11 cellular contexts compared by ENCODE assay signal in the genomic region with DNA sequence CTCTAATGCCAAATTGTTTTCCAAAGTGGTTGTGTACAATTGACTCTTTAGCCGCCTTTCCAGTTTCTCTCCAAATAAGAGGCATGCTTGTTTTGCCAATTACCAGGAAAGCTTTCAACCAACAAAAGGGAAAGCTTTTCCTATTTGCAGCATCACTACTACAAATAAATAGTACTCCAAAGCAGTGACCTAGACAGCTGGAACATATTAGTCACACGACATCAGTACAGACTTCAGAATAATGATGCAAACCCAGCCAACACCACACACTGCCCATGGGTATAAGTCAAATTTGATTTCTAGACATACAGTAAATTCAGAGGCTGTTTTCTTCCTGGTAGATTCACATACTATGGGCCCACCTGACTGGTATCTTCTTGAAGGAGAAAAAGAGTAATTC. TPM values are rescaled to one million over a fixed set of nuclear protein-coding genes. Genes with fewer than 3 reads are reported as not detected.
A peak's percentile ranks its signal among the peaks of the same experiment; 100 is the strongest.
DNase-seq lines count a peak whose midpoint lies in the region; ATAC-seq and TF ChIP-seq lines count a peak whose summit lies in the region.
"Had no signal": no experiment of that assay in that cellular context is flagged by ENCODE, and none has a peak within 500 bp of the region (broad histone marks: within the 10 kb centered on the region; RNA-seq: fewer than 3 reads in every experiment).

No MANE protein-coding gene starts in this region.

- H3K9me3 Mint-ChIP-seq in glutamatergic neuron (ENCODE audit: unreplicated experiment) = peaks cover 5% of the 10 kb centered on the region
- H3K9me3 Mint-ChIP-seq in Calu3 (ENCODE audit: low read depth, unreplicated experiment) = no peaks in the 10 kb centered on the region
- H3K9me3 Mint-ChIP-seq in CD4-positive, alpha-beta T cell = no peaks in the 10 kb centered on the region
- no peaks in the 10 kb centered on the region for H3K9me3 Mint-ChIP-seq in activated CD4-positive, alpha-beta memory T cell treated with anti-CD3 and anti-CD28 coated beads, Interleukin-2, amount 10 ng/mL, durations not matched to agents 7 days and 5 days

- H3K27ac Mint-ChIP-seq in glutamatergic neuron (ENCODE audit: unreplicated experiment) (peak overlapping the region; percentile 89), Calu3 (ENCODE audit: unreplicated experiment) (no peak overlapping the region)
- no peak overlapping the region for H3K27ac Mint-ChIP-seq in CD4-positive, alpha-beta T cell
- H3K27ac Mint-ChIP-seq in activated CD4-positive, alpha-beta memory T cell treated with anti-CD3 and anti-CD28 coated beads, Interleukin-2, amount 10 ng/mL, durations not matched to agents 7 days and 5 days = no peak overlapping the region

- peaks cover 4% of the 10 kb centered on the region for H3K36me3 Mint-ChIP-seq in glutamatergic neuron (ENCODE audit: unreplicated experiment)
- no peaks in the 10 kb centered on the region for H3K36me3 Mint-ChIP-seq in Calu3 (ENCODE audit: insufficient read depth, unreplicated experiment)
- peaks cover 10% of the 10 kb centered on the region for H3K36me3 Mint-ChIP-seq in CD4-positive, alpha-beta T cell (ENCODE audit: low read depth)
- H3K36me3 Mint-ChIP-seq in activated CD4-positive, alpha-beta memory T cell treated with anti-CD3 and anti-CD28 coated beads, Interleukin-2, amount 10 ng/mL, durations not matched to agents 7 days and 5 days (ENCODE audit: low read depth) = no peaks in the 10 kb centered on the region

- CTCF ChIA-PET in Calu3 (lab: Charles Lee) = no interaction called here
- CTCF ChIA-PET in CD4-positive, alpha-beta T cell (lab: Charles Lee) = no interaction called here
- CTCF ChIA-PET in activated CD4-positive, alpha-beta memory T cell treated with anti-CD3 and anti-CD28 coated beads, Interleukin-2, amount 10 ng/mL, durations not matched to agents 7 days and 5 days (lab: Charles Lee) = no interaction called here

- no peaks in the 10 kb centered on the region for H3K9me3 ChIP-seq in CD4-positive, alpha-beta T cell (ENCODE audit: control insufficient read depth, low read length)
- H3K9me3 ChIP-seq: neutrophil, upper lobe of right lung had no signal

- H3K27me3 Mint-ChIP-seq in glutamatergic neuron (ENCODE audit: unreplicated experiment) (peaks cover 4% of the 10 kb centered on the region), Calu3 (ENCODE audit: unreplicated experiment) (no peaks in the 10 kb centered on the region)
- H3K27me3 Mint-ChIP-seq in CD4-positive, alpha-beta T cell = no peaks in the 10 kb centered on the region
- H3K27me3 Mint-ChIP-seq in activated CD4-positive, alpha-beta memory T cell treated with anti-CD3 and anti-CD28 coated beads, Interleukin-2, amount 10 ng/mL, durations not matched to agents 7 days and 5 days = no peaks in the 10 kb centered on the region

- peak; percentile 32 for DNase-seq in AG08396 (ENCODE audit: low spot score)
- DNase-seq in HT1080 (ENCODE audit: low read depth) = peak; percentile 27
- DNase-seq in amniotic stem cell (lab: John Stamatoyannopoulos, UW) = peak; percentile 59
- no peak for DNase-seq in glutamatergic neuron
- DNase-seq in Calu3 = no peak
- no peak for DNase-seq in CD4-positive, alpha-beta T cell
- DNase-seq in activated CD4-positive, alpha-beta memory T cell treated with anti-CD3 and anti-CD28 coated beads, Interleukin-2, amount 10 ng/mL, durations not matched to agents 7 days and 5 days = no peak
- DNase-seq: NCI-H226, upper lobe of right lung had no signal

- TF ChIP-seq CTCF in glutamatergic neuron (IDR thresholded peaks at IDR 0.05; ENCODE audit: partially characterized antibody, unreplicated experiment) = no peak
- no peak for TF ChIP-seq CTCF in Calu3 (IDR thresholded peaks at IDR 0.05; ENCODE audit: unreplicated experiment)
- TF ChIP-seq CTCF in CD4-positive, alpha-beta T cell (IDR thresholded peaks at IDR 0.05) = no peak

- BruUV-seq in Calu3 (replicated peaks; lab: Mats Ljungman, UMichigan) = no TSS peak

- POLR2A ChIA-PET in CD4-positive, alpha-beta T cell (lab: Charles Lee) = no interaction called here
- POLR2A ChIA-PET in activated CD4-positive, alpha-beta memory T cell treated with anti-CD3 and anti-CD28 coated beads, Interleukin-2, amount 10 ng/mL, durations not matched to agents 7 days and 5 days (lab: Charles Lee) = no interaction called here

- peak overlapping the region; percentile 40 for H3K4me3 Mint-ChIP-seq in glutamatergic neuron (ENCODE audit: unreplicated experiment)
- H3K4me3 Mint-ChIP-seq in Calu3 (ENCODE audit: low read depth, unreplicated experiment) = no peak overlapping the region
- no peak overlapping the region for H3K4me3 Mint-ChIP-seq in CD4-positive, alpha-beta T cell
- H3K4me3 Mint-ChIP-seq in activated CD4-positive, alpha-beta memory T cell treated with anti-CD3 and anti-CD28 coated beads, Interleukin-2, amount 10 ng/mL, durations not matched to agents 7 days and 5 days = no peak overlapping the region

- no peaks in the 10 kb centered on the region for H3K27me3 ChIP-seq in CD4-positive, alpha-beta T cell (ENCODE audit: control insufficient read depth, insufficient read depth, low read length)
- H3K27me3 ChIP-seq: neutrophil, upper lobe of right lung had no signal

- no peak for ATAC-seq in GM18519 (IDR thresholded peaks at IDR 0.05; ENCODE audit: low FRiP score, unreplicated experiment)
- ATAC-seq in CD4-positive, alpha-beta T cell (ENCODE audit: poor library complexity) = no peak
- ATAC-seq: upper lobe of right lung had no signal

- H3K4me1 Mint-ChIP-seq in glutamatergic neuron (ENCODE audit: low read depth, unreplicated experiment) = peaks cover 43% of the 10 kb centered on the region
- no peaks in the 10 kb centered on the region for H3K4me1 Mint-ChIP-seq in Calu3 (ENCODE audit: low read depth, unreplicated experiment)
- peaks cover 30% of the 10 kb centered on the region for H3K4me1 Mint-ChIP-seq in CD4-positive, alpha-beta T cell (ENCODE audit: low read depth)
- no peaks in the 10 kb centered on the region for H3K4me1 Mint-ChIP-seq in activated CD4-positive, alpha-beta memory T cell treated with anti-CD3 and anti-CD28 coated beads, Interleukin-2, amount 10 ng/mL, durations not matched to agents 7 days and 5 days

- intact Hi-C loops in Calu3 (cut with micrococcal nuclease; ENCODE audit: unreplicated experiment) = no loop called here
- intact Hi-C loops in CD4-positive, alpha-beta T cell (cut with DNase I, micrococcal nuclease) = no loop called here

- no peak overlapping the region for H3K27ac ChIP-seq in CD4-positive, alpha-beta T cell (ENCODE audit: low read depth, low read length)
- H3K27ac ChIP-seq: neutrophil, upper lobe of right lung had no signal

RNA-seq across cellular contexts. Expression of gene SGMS1, which starts 29.7 kb away (rescaled TPM):
- total RNA-seq in HT1080 (2014; rRNA removed; shearing (Covaris generic)) = 36.1 and 54.7 TPM in 2 replicates
- polyA plus RNA-seq in HT1080 (2015; cell fraction: cytosol; rRNA removed) = 19.3 and 23.0 TPM in 2 replicates
- 14.7 and 20.5 TPM in 2 replicates for polyA plus RNA-seq in HT1080 (2015; cell fraction: nucleus; rRNA removed)
- total RNA-seq in glutamatergic neuron (ENCODE audit: unreplicated experiment) (24.1 TPM), Calu3 (2022) (26.1 and 34.5 TPM in 2 replicates)
- total RNA-seq in CD4-positive, alpha-beta T cell = 10 to 100 TPM; 24.8 to 25.2 TPM
- total RNA-seq in activated CD4-positive, alpha-beta memory T cell treated with anti-CD3 and anti-CD28 coated beads, Interleukin-2, amount 10 ng/mL, durations not matched to agents 7 days and 5 days = 10 to 100 TPM; 18.9 to 19.9 TPM

Comparison
In these comparisons a context has a peak if more than half of its experiments do, and no peak if none do; other contexts are left out.
1. DNase-seq: peak in AG08396 (single experiment), HT1080 (single experiment) and amniotic stem cell (single experiment); none in glutamatergic neuron (single experiment), Calu3 (single experiment), CD4-positive, alpha-beta T cell (0 of 10) and activated CD4-positive, alpha-beta memory T cell treated with anti-CD3 and anti-CD28 coated beads, Interleukin-2, amount 10 ng/mL, durations not matched to agents 7 days and 5 days (single experiment).